9 cellular contexts compared by ENCODE assay signal in genomic region chr21:42534901-42535378, GRCh38. TPM values are rescaled to one million over a fixed set of nuclear protein-coding genes. Genes with fewer than 3 reads are reported as not detected.
DNase-seq lines count a peak whose midpoint lies in the region; ATAC-seq, FAIRE-seq and TF ChIP-seq lines count a peak whose summit lies in the region.
"Had no signal": no experiment of that assay in that cellular context is flagged by ENCODE, and none has a peak within 500 bp of the region (broad histone marks: within the 10 kb centered on the region; RNA-seq: fewer than 3 reads in every experiment).

No MANE protein-coding gene starts in this region.

- peak overlapping the region in 1 of 2 donors; percentile 24 for H3K27ac Mint-ChIP-seq in T-cell
- H3K27ac Mint-ChIP-seq in CD4-positive, alpha-beta T cell = no peak overlapping the region
- no peak overlapping the region for H3K27ac Mint-ChIP-seq in Caco-2 (ENCODE audit: unreplicated experiment)
- H3K27ac Mint-ChIP-seq: nephron progenitor cell had no signal

- H3K27me3 ChIP-seq in small intestine (ENCODE audit: control insufficient read depth in 2 of 2, insufficient read depth in 2 of 2, low read length in 2 of 2) = no peaks in the 10 kb centered on the region
- no peaks in the 10 kb centered on the region for H3K27me3 ChIP-seq in CD4-positive, alpha-beta T cell (ENCODE audit: control insufficient read depth, insufficient read depth, low read length)
- H3K27me3 ChIP-seq in Caco-2 (replicated peaks; ENCODE audit: control insufficient read depth, insufficient read depth, low read length) = no peaks in the 10 kb centered on the region

- H3K4me3 ChIP-seq in small intestine (ENCODE audit: low read depth in 1 of 2, low read length in 2 of 2) (no peak overlapping the region), Caco-2 (ENCODE audit: low read depth, low read length) (no peak overlapping the region)

- TF ChIP-seq CTCF in CD4-positive, alpha-beta T cell (IDR thresholded peaks at IDR 0.05) = no peak
- TF ChIP-seq CTCF in Caco-2 (IDR thresholded peaks at IDR 0.05; ENCODE audit: insufficient read depth in 1 of 2, low read depth in 1 of 2, low read length in 1 of 2, severe bottlenecking in 1 of 2, unreplicated experiment in 1 of 2) = no peak

- peaks cover 43% of the 10 kb centered on the region for H3K36me3 Mint-ChIP-seq in T-cell
- peaks cover 62% of the 10 kb centered on the region for H3K36me3 Mint-ChIP-seq in CD4-positive, alpha-beta T cell (ENCODE audit: low read depth)
- H3K36me3 Mint-ChIP-seq in Caco-2 (ENCODE audit: insufficient read depth, unreplicated experiment) = no peaks in the 10 kb centered on the region

- H3K27me3 Mint-ChIP-seq in T-cell (no peaks in the 10 kb centered on the region), Caco-2 (ENCODE audit: insufficient read depth, unreplicated experiment) (no peaks in the 10 kb centered on the region)
- H3K27me3 Mint-ChIP-seq in CD4-positive, alpha-beta T cell = no peaks in the 10 kb centered on the region
- H3K27me3 Mint-ChIP-seq: central memory CD8-positive, alpha-beta T cell had no signal

- CTCF ChIA-PET in T-cell (lab: Charles Lee) (interaction anchor here in 1 of 2 donors (0.5 kb wide), 1 partner anchor 355 kb away, joined by 3 read pairs; no protein-coding TSS in a partner anchor), Caco-2 (lab: Charles Lee) (interaction anchor here (0.7 to 2.8 kb wide), 2 partner anchors 68 kb away, joined by 3 to 13 read pairs; no protein-coding TSS in a partner anchor)
- CTCF ChIA-PET in CD4-positive, alpha-beta T cell (lab: Charles Lee) = no interaction called here

- no TSS peak for BruUV-seq in Caco-2 (replicated peaks; lab: Mats Ljungman, UMichigan)

- no peaks in the 10 kb centered on the region for H3K4me1 ChIP-seq in small intestine (ENCODE audit: control insufficient read depth in 2 of 2, insufficient read depth in 1 of 2, low read depth in 1 of 2, low read length in 1 of 2)
- no peaks in the 10 kb centered on the region for H3K4me1 ChIP-seq in Caco-2

- DNase-seq in T-cell (peak in 1 of 34 experiments; percentile 9), small intestine (peak; percentile 89), MV-4-11 (lab: John Stamatoyannopoulos, UW) (no peak), Caco-2 (no peak)
- DNase-seq in CD4-positive, alpha-beta T cell = no peak
- DNase-seq: nephron progenitor cell had no signal

- ATAC-seq in GM18861 (IDR thresholded peaks at IDR 0.05; ENCODE audit: unreplicated experiment) = peak; percentile 36
- ATAC-seq in GM21723 (IDR thresholded peaks at IDR 0.05; ENCODE audit: unreplicated experiment) = peak; percentile 51
- ATAC-seq in T-cell (replicated peaks in 1 of 4) = no peak
- ATAC-seq in CD4-positive, alpha-beta T cell (ENCODE audit: poor library complexity) = no peak

- H3K27ac ChIP-seq in small intestine (ENCODE audit: low read depth in 1 of 2, low read length in 1 of 2) = peak overlapping the region; percentile 73
- no peak overlapping the region for H3K27ac ChIP-seq in CD4-positive, alpha-beta T cell (ENCODE audit: low read depth, low read length)

- intact Hi-C loops in CD4-positive, alpha-beta T cell (cut with DNase I, micrococcal nuclease) = loop anchor here in 1 of 2 experiments (2.0 to 5.0 kb wide), 2 partner anchors 198 to 228 kb away; no protein-coding TSS in a partner anchor
- intact Hi-C loops in Caco-2 (cut with micrococcal nuclease; ENCODE audit: unreplicated experiment) = loop anchor here (5.0 to 10.0 kb wide), 2 partner anchors 83 to 220 kb away; partner anchors contain the start of gene TFF3

- FAIRE-seq in small intestine (lab: Jason Lieb, UNC) = no peak

- H3K9me3 ChIP-seq in small intestine (ENCODE audit: control insufficient read depth, low read depth) (no peaks in the 10 kb centered on the region), Caco-2 (no peaks in the 10 kb centered on the region)
- H3K9me3 ChIP-seq in CD4-positive, alpha-beta T cell (ENCODE audit: control insufficient read depth, low read length) = no peaks in the 10 kb centered on the region

- peaks cover 2 to 6% of the 10 kb centered on the region in 2 donors for H3K36me3 ChIP-seq in small intestine (ENCODE audit: control insufficient read depth in 2 of 2, insufficient read depth in 2 of 2, low read length in 2 of 2)
- H3K36me3 ChIP-seq in Caco-2 (ENCODE audit: control insufficient read depth, insufficient read depth, low read length) = no peaks in the 10 kb centered on the region

- H3K4me3 Mint-ChIP-seq in T-cell = peak overlapping the region in 2 of 3 donors; percentile 2 to 34
- no peak overlapping the region for H3K4me3 Mint-ChIP-seq in CD4-positive, alpha-beta T cell
- no peak overlapping the region for H3K4me3 Mint-ChIP-seq in Caco-2 (ENCODE audit: unreplicated experiment)
- H3K4me3 Mint-ChIP-seq: central memory CD8-positive, alpha-beta T cell; nephron progenitor cell had no signal

- no peaks in the 10 kb centered on the region for H3K9me3 Mint-ChIP-seq in T-cell
- no peaks in the 10 kb centered on the region for H3K9me3 Mint-ChIP-seq in CD4-positive, alpha-beta T cell
- H3K9me3 Mint-ChIP-seq in Caco-2 (ENCODE audit: unreplicated experiment) = no peaks in the 10 kb centered on the region
- H3K9me3 Mint-ChIP-seq: central memory CD8-positive, alpha-beta T cell; nephron progenitor cell had no signal

- WGBS in small intestine, 3 donors = 14 to 46% (median 34%) methylated on average over 12 of the region's 12 CpGs

- POLR2A ChIA-PET in T-cell (lab: Charles Lee) = no interaction called here
- POLR2A ChIA-PET in CD4-positive, alpha-beta T cell (lab: Charles Lee) = interaction anchor here (1.2 kb wide), 1 partner anchor 21 kb away, joined by 4 read pairs; no protein-coding TSS in a partner anchor
- POLR2A ChIA-PET in Caco-2 (lab: Charles Lee) = no interaction called here

- H3K4me1 Mint-ChIP-seq in T-cell = peaks cover 5 to 37% (median 27%) of the 10 kb centered on the region in 3 donors
- peaks cover 22% of the 10 kb centered on the region for H3K4me1 Mint-ChIP-seq in CD4-positive, alpha-beta T cell (ENCODE audit: low read depth)
- no peaks in the 10 kb centered on the region for H3K4me1 Mint-ChIP-seq in Caco-2 (ENCODE audit: low read depth, unreplicated experiment)

RNA-seq across cellular contexts. Expression of gene SLC37A1, which starts 21.3 kb away (rescaled TPM):
- 10 to 100 TPM; 18.7 to 26.3 (median 22.6) TPM for total RNA-seq in T-cell
- 10 to 100 TPM; 33.2 to 80.7 (median 42.0) TPM for polyA plus RNA-seq in small intestine
- 10 to 100 TPM; 16.4 to 16.7 TPM for total RNA-seq in CD4-positive, alpha-beta T cell
- total RNA-seq in Caco-2 (2022) = 8.4 and 9.8 TPM in 2 replicates

RNA-seq across cellular contexts. Expression of gene RSPH1, which starts 38.9 kb away (rescaled TPM):
- total RNA-seq in T-cell (under 1 TPM in 2 of 5 donors, not detected in 3; 0.12 to 0.20 TPM), Caco-2 (2022) (0.23 and 0.51 TPM in 2 replicates)
- 10 to 100 TPM in 2 of 3 donors, 1 to 10 TPM in 1; 3.8 to 14.1 (median 11.2) TPM for polyA plus RNA-seq in small intestine
- under 1 TPM; 0.34 to 0.38 TPM for total RNA-seq in CD4-positive, alpha-beta T cell

Comparison
In these comparisons a context has a peak if more than half of its experiments do, and no peak if none do; other contexts are left out.
1. ATAC-seq: peak in GM18861 (single experiment) and GM21723 (single experiment); none in T-cell (0 of 4) and CD4-positive, alpha-beta T cell (single experiment).
2. H3K4me3 Mint-ChIP-seq: peak in T-cell (2 of 3); none in CD4-positive, alpha-beta T cell (single experiment) and Caco-2 (single experiment).